ENCODE assay signal across 8 cellular contexts in genomic region chr12:56042430-56043203, GRCh38. TPM values are rescaled to one million over a fixed set of nuclear protein-coding genes. Genes with fewer than 3 reads are reported as not detected.
DNase-seq lines count a peak whose midpoint lies in the region; ATAC-seq and TF ChIP-seq lines count a peak whose summit lies in the region.

No MANE protein-coding gene starts in this region.

- H3K4me1 Mint-ChIP-seq in activated B cell treated with CpG ODN at 0.5 μM for 24 hours (peaks cover 38% of the 10 kb centered on the region), glutamatergic neuron (ENCODE audit: low read depth, unreplicated experiment) (peaks cover 17% of the 10 kb centered on the region)

- H3K36me3 ChIP-seq in HEK293 (ENCODE audit: control insufficient read depth in 2 of 2, insufficient read depth in 1 of 2, low read length in 2 of 2) (peaks cover 14 to 34% of the 10 kb centered on the region in 2 experiments), skeletal muscle tissue (ENCODE audit: control insufficient read depth in 3 of 3, insufficient read depth in 3 of 3, low read length in 3 of 3) (peaks cover 11 to 25% (median 15%) of the 10 kb centered on the region in 3 donors)

- intact Hi-C loops in activated B cell treated with CpG ODN at 0.5 μM for 24 hours (cut with micrococcal nuclease), result no loop called here

- POLR2A ChIA-PET in HEK293 (lab: Yijun Ruan, JAX), result no interaction called here
- POLR2A ChIA-PET in activated B cell treated with CpG ODN at 0.5 μM for 24 hours (lab: Charles Lee), result no interaction called here

- H3K9ac ChIP-seq in skeletal muscle tissue (ENCODE audit: low read depth in 1 of 3, low read length in 3 of 3), result peak overlapping the region; percentile 83 to 98 (median 98)

- CTCF ChIA-PET in HEK293 (lab: Yijun Ruan, JAX), result interaction anchor here (0.7 kb wide), 1 partner anchor 31 kb away, joined by 3 read pairs; no protein-coding TSS in a partner anchor
- CTCF ChIA-PET in activated B cell treated with CpG ODN at 0.5 μM for 24 hours (lab: Charles Lee), result no interaction called here

- H3K27me3 Mint-ChIP-seq in activated B cell treated with CpG ODN at 0.5 μM for 24 hours, result no peaks in the 10 kb centered on the region
- H3K27me3 Mint-ChIP-seq in glutamatergic neuron (ENCODE audit: unreplicated experiment), result peaks cover 5% of the 10 kb centered on the region

- H3K36me3 Mint-ChIP-seq in activated B cell treated with CpG ODN at 0.5 μM for 24 hours (ENCODE audit: low read depth) (peaks cover 44% of the 10 kb centered on the region), glutamatergic neuron (ENCODE audit: unreplicated experiment) (no peaks in the 10 kb centered on the region)

- no peaks in the 10 kb centered on the region for H3K9me3 Mint-ChIP-seq in activated B cell treated with CpG ODN at 0.5 μM for 24 hours
- H3K9me3 Mint-ChIP-seq in glutamatergic neuron (ENCODE audit: unreplicated experiment), result peaks cover 14% of the 10 kb centered on the region

- in situ Hi-C loops in G401 (cut with HindIII; ENCODE audit: low sequenced_read_pairs), result no loop called here

- DNase-seq in activated B cell treated with CpG ODN at 0.5 μM for 24 hours (no peak), glutamatergic neuron (no peak), occipital lobe (lab: John Stamatoyannopoulos, UW) (no peak), G401 (ENCODE audit: low spot score) (no peak), ureter (ENCODE audit: low spot score) (no peak)

- H3K27ac Mint-ChIP-seq in activated B cell treated with CpG ODN at 0.5 μM for 24 hours (peak overlapping the region; percentile 98), glutamatergic neuron (ENCODE audit: unreplicated experiment) (peak overlapping the region; percentile 99)

- H3K27me3 ChIP-seq in skeletal muscle tissue (ENCODE audit: control insufficient read depth in 3 of 3, insufficient read depth in 3 of 3, low read length in 3 of 3), result no peaks in the 10 kb centered on the region

- H3K9me3 ChIP-seq in HEK293 (ENCODE audit: control insufficient read depth, insufficient read depth, low read depth, low read length) (no peaks in the 10 kb centered on the region), skeletal muscle tissue (ENCODE audit: control insufficient read depth in 3 of 3, low read length in 3 of 3) (no peaks in the 10 kb centered on the region)

- H3K4me3 ChIP-seq in HEK293 (ENCODE audit: low read depth, low read length), result peak overlapping the region; percentile 75
- H3K4me3 ChIP-seq in skeletal muscle tissue (ENCODE audit: low read length in 3 of 3), result peak overlapping the region; percentile 78 to 100 (median 96)

- TF ChIP-seq CTCF in HEK293 (tag by site-specific recombination; IDR thresholded peaks at IDR 0.05) (no peak), activated B cell treated with CpG ODN at 0.5 μM for 24 hours (IDR thresholded peaks at IDR 0.05) (no peak), glutamatergic neuron (IDR thresholded peaks at IDR 0.05; ENCODE audit: partially characterized antibody, unreplicated experiment) (no peak)

- ATAC-seq in activated B cell treated with CpG ODN at 0.5 μM for 24 hours (ENCODE audit: low read depth) (no peak), GM18517 (IDR thresholded peaks at IDR 0.05; ENCODE audit: unreplicated experiment) (no peak)

- H3K4me1 ChIP-seq in HEK293 (ENCODE audit: control insufficient read depth, insufficient read depth, low read length) (peaks cover 16% of the 10 kb centered on the region), skeletal muscle tissue (ENCODE audit: control insufficient read depth in 3 of 3, insufficient read depth in 3 of 3, low read length in 3 of 3) (peaks cover 12 to 19% (median 14%) of the 10 kb centered on the region in 3 donors)

- H3K4me3 Mint-ChIP-seq in activated B cell treated with CpG ODN at 0.5 μM for 24 hours (peak overlapping the region; percentile 99), glutamatergic neuron (ENCODE audit: unreplicated experiment) (peak overlapping the region; percentile 99)

- H3K27ac ChIP-seq in HEK293 (ENCODE audit: extremely low read depth, low read depth, low read length) (peak overlapping the region; percentile 93), skeletal muscle tissue (ENCODE audit: low read depth, low read length) (peak overlapping the region; percentile 84)

TF ChIP-seq in HEK293, 187 proteins besides CTCF, POLR2A, EP300 and RAD21 (continues in another document):
- TF ChIP-seq ZNF24 (tag by site-specific recombination; IDR thresholded peaks at IDR 0.05) (no peak), ZNF148 (tag by site-specific recombination; IDR thresholded peaks at IDR 0.05; ENCODE audit: borderline replicate concordance) (no peak), ZIC2 (tag by site-specific recombination; IDR thresholded peaks at IDR 0.05) (no peak), ZNF513 (tag by site-specific recombination; IDR thresholded peaks at IDR 0.05) (no peak), ZSCAN18 (tag by site-specific recombination; IDR thresholded peaks at IDR 0.05) (no peak), SETDB1 (IDR thresholded peaks at IDR 0.05; ENCODE audit: insufficient read length, low read length) (no peak), ZNF580 (tag by site-specific recombination; IDR thresholded peaks at IDR 0.05) (no peak), ZNF155 (tag by site-specific recombination; IDR thresholded peaks at IDR 0.05) (no peak), ZNF529 (tag by site-specific recombination; IDR thresholded peaks at IDR 0.05; ENCODE audit: insufficient replicate concordance) (no peak), ZNF350 (tag by site-specific recombination; IDR thresholded peaks at IDR 0.05) (no peak)

RNA-seq across cellular contexts. Expression of gene RPS26, which starts 0.9 kb away (rescaled TPM):
- total RNA-seq in activated B cell treated with CpG ODN at 0.5 μM for 24 hours, result 23.9 and 28.1 TPM in 2 replicates
- total RNA-seq in glutamatergic neuron (ENCODE audit: unreplicated experiment), result 29.8 TPM
- 36.5 TPM for total RNA-seq in skeletal muscle tissue
- total RNA-seq in occipital lobe, result 61.3 TPM
- 1,383 and 1,581 TPM in 2 replicates for total RNA-seq in G401 (2014; rRNA removed; shearing (Covaris generic))
- total RNA-seq in ureter, result 57.0 TPM

RNA-seq across cellular contexts. Expression of gene IKZF4, which starts 21.8 kb away (rescaled TPM):
- total RNA-seq in activated B cell treated with CpG ODN at 0.5 μM for 24 hours (4.1 and 6.4 TPM in 2 replicates), glutamatergic neuron (ENCODE audit: unreplicated experiment) (24.1 TPM), skeletal muscle tissue (1.6 TPM), occipital lobe (5.5 TPM), ureter (14.6 TPM)
- total RNA-seq in G401 (2014; rRNA removed; shearing (Covaris generic)), result 0.54 and 4.4 TPM in 2 replicates

RNA-seq across cellular contexts. Expression of gene ERBB3, which starts 37.3 kb away (rescaled TPM):
- total RNA-seq in activated B cell treated with CpG ODN at 0.5 μM for 24 hours (not detected in 2 replicates), glutamatergic neuron (ENCODE audit: unreplicated experiment) (33.7 TPM), skeletal muscle tissue (154 TPM), occipital lobe (2.2 TPM), ureter (129 TPM)
- total RNA-seq in G401 (2014; rRNA removed; shearing (Covaris generic)), result 4.3 and 17.4 TPM in 2 replicates

RNA-seq across cellular contexts. Expression of gene SUOX, which starts 45.5 kb away (rescaled TPM):
- total RNA-seq in activated B cell treated with CpG ODN at 0.5 μM for 24 hours (5.4 and 5.6 TPM in 2 replicates), glutamatergic neuron (ENCODE audit: unreplicated experiment) (23.9 TPM), skeletal muscle tissue (7.8 TPM), occipital lobe (8.3 TPM), ureter (58.5 TPM)
- total RNA-seq in G401 (2014; rRNA removed; shearing (Covaris generic)), result 39.8 and 50.2 TPM in 2 replicates

Comparison
In these comparisons a context has a peak if more than half of its experiments do, and no peak if none do; other contexts are left out.
1. RNA of gene RPS26, which starts 0.9 kb away (total RNA-seq): 1,383 to 1,581 TPM in G401; 61.3 TPM in occipital lobe (single experiment), 57.0 TPM in ureter (single experiment), 36.5 TPM in skeletal muscle tissue (single experiment), 29.8 TPM in glutamatergic neuron (single experiment) and 23.9 to 28.1 TPM in activated B cell treated with CpG ODN at 0.5 μM for 24 hours; every median in the first group is over 10 times any median in the second.